8 cellular contexts compared by ENCODE assay signal in the genomic region with DNA sequence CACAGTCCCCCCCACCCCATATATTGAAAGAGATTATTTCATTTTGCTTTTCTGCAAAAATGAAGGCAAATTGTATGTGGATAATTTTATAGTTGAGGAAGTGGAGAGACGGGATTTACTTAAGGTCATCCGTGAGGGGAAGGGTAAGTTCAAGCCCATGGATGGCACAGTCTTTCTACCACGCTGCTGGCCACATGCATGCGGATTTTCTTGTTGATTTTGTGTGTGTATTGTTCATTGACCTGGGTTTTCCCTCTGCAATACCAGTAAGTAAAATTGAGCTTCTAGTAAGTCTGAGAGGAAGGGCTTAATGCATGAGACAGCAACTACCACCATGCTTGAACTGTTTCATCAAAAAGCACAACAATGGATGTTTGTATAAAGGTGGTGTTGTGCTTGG.
"Had no signal": no experiment of that assay in that cellular context is flagged by ENCODE, and none has a peak within 500 bp of the region (broad histone marks: within the 10 kb centered on the region; RNA-seq: fewer than 3 reads in every experiment).

No MANE protein-coding gene starts in this region.

- H3K9me3 Mint-ChIP-seq: H9 had no signal

- DNase-seq: GM23248, H9, HCEC 1CT, IMR-90 had no signal

- H3K27ac ChIP-seq: GM23248 had no signal

- H2AFZ ChIP-seq: GM23248 had no signal

- H3K27ac Mint-ChIP-seq: H9 had no signal

- ATAC-seq: K562 had no signal

- H3K4me3 ChIP-seq: GM23248, K562 had no signal

- H3K9ac ChIP-seq: GM23248 had no signal

- H3K4me3 Mint-ChIP-seq: H9 had no signal

- FAIRE-seq: H1, H54, HTR-8/SVneo, K562 had no signal
